9 cellular contexts compared by ENCODE assay signal in the genomic region with DNA sequence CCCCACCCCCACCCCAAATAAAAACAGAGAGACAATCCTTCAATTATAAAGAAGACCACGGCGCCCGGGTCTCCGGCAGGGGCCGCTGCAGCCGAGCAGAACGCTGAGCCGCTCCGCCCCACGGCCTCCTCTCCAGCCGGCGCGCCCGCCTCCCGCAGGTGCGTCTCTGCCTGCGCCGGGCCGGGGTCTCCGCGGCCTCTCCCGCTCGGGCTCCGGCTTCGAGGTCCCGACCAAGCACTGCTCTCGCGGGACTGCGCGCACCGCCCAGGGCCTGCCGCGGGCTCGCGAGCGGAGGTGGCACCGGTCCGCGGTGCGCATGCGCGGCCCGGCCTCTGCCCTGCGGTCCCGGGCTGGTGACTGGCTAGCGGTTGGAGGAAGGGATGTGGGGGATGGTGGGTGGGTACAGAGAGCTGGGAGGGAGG. TPM values are rescaled to one million over a fixed set of nuclear protein-coding genes. Genes with fewer than 3 reads are reported as not detected.
DNase-seq lines count a peak whose midpoint lies in the region; ATAC-seq, FAIRE-seq and TF ChIP-seq lines count a peak whose summit lies in the region.
"Had no signal": no experiment of that assay in that cellular context is flagged by ENCODE, and none has a peak within 500 bp of the region (broad histone marks: within the 10 kb centered on the region; RNA-seq: fewer than 3 reads in every experiment).

No MANE protein-coding gene starts in this region.

- H3K36me3 ChIP-seq in kidney (ENCODE audit: control insufficient read depth in 1 of 2, insufficient read depth in 2 of 2, low read length in 2 of 2) = no peaks in the 10 kb centered on the region

- peak overlapping the region in 1 of 2 donors; percentile 52 for H3K9ac ChIP-seq in kidney (ENCODE audit: low read length in 2 of 2)

- H3K27ac ChIP-seq in kidney (ENCODE audit: low read depth in 2 of 2, low read length in 2 of 2) = peak overlapping the region; percentile 98

- DNase-seq in AG09319 (ENCODE audit: extremely low read depth, low read depth) (peak; percentile 80), NCI-H2196 treated with DMSO at 0.1 percent for 48 hours (lab: John Stamatoyannopoulos, UW; ENCODE audit: unreplicated experiment) (peak; percentile 84), kidney (peak; percentile 98)
- peak; percentile 82 to 96 (median 89) for DNase-seq in activated CD4-positive, CD25-positive, alpha-beta regulatory T cell (lab: John Stamatoyannopoulos, UW)
- DNase-seq in central memory CD4-positive, alpha-beta T cell = peak; percentile 95
- peak; percentile 88 for DNase-seq in stimulated activated CD4-positive, alpha-beta T cell treated with anti-CD3 and anti-CD28 coated beads, Interleukin-15, amount 100 ng/mL, for 1 hour (ENCODE audit: low read depth in 1 of 2, low spot score in 1 of 2)

- peaks cover 5 to 6% of the 10 kb centered on the region in 2 donors for H3K4me1 ChIP-seq in kidney (ENCODE audit: control insufficient read depth in 1 of 2, insufficient read depth in 1 of 2, low read depth in 1 of 2, low read length in 2 of 2)

- FAIRE-seq in kidney (lab: Jason Lieb, UNC) = no peak
- FAIRE-seq: TTC549 had no signal

- peaks cover 0 to 4% of the 10 kb centered on the region in 2 donors for H3K9me3 ChIP-seq in kidney (ENCODE audit: control insufficient read depth in 1 of 2, low read length in 2 of 2)

- ATAC-seq in GM18909 (IDR thresholded peaks at IDR 0.05; ENCODE audit: poor library complexity, unreplicated experiment) (peak; percentile 82), HG03159 (IDR thresholded peaks at IDR 0.05; ENCODE audit: unreplicated experiment) (peak; percentile 77)

- peak overlapping the region; percentile 75 to 81 for H3K4me3 ChIP-seq in kidney (ENCODE audit: low read length in 2 of 2)

- intact Hi-C loops in kidney (cut with DNase I) = no loop called here

- peak; percentile 38 for TF ChIP-seq CTCF in AG09319 (IDR thresholded peaks at IDR 0.05; ENCODE audit: low read depth, low read length)
- TF ChIP-seq CTCF in kidney (IDR thresholded peaks at IDR 0.05; ENCODE audit: borderline replicate concordance, extremely low read depth, insufficient read depth) = peak; percentile 54

RNA-seq across cellular contexts. Expression of a gene that starts 0.2 kb away (rescaled TPM):
- total RNA-seq in kidney = 12.0 TPM
- 16.8 TPM for polyA plus RNA-seq in kidney (ENCODE audit: insufficient read depth, low read depth, low replicate concordance)

RNA-seq across cellular contexts. Expression of a gene that starts 41.0 kb away (rescaled TPM):
- 65.1 TPM for total RNA-seq in kidney
- polyA plus RNA-seq in kidney (ENCODE audit: insufficient read depth, low read depth, low replicate concordance) = 71.5 TPM

Comparison
In these comparisons a context has a peak if more than half of its experiments do, and no peak if none do; other contexts are left out.
1. Peak in every context shown above with its lines: DNase-seq, ATAC-seq, H3K4me3 ChIP-seq and H3K27ac ChIP-seq.